2 cellular contexts compared by ENCODE assay signal in genomic region chr11:59171508-59172322, GRCh38.
TF ChIP-seq lines count a peak whose summit lies in the region.

DTX4 (plus strand) TSS chr11:59172132; CDS start chr11:59172596, 464 bp downstream.

TF ChIP-seq in HEK293, 187 proteins besides CTCF, POLR2A, EP300 and RAD21 (continued from another document and continues in another):
- TF ChIP-seq, protein P1, sequence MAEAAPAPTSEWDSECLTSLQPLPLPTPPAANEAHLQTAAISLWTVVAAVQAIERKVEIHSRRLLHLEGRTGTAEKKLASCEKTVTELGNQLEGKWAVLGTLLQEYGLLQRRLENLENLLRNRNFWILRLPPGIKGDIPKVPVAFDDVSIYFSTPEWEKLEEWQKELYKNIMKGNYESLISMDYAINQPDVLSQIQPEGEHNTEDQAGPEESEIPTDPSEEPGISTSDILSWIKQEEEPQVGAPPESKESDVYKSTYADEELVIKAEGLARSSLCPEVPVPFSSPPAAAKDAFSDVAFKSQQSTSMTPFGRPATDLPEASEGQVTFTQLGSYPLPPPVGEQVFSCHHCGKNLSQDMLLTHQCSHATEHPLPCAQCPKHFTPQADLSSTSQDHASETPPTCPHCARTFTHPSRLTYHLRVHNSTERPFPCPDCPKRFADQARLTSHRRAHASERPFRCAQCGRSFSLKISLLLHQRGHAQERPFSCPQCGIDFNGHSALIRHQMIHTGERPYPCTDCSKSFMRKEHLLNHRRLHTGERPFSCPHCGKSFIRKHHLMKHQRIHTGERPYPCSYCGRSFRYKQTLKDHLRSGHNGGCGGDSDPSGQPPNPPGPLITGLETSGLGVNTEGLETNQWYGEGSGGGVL (tag by site-specific recombination; IDR thresholded peaks at IDR 0.05) = peak; percentile 94
- 0 out of 2 replicates have a peak, but pooled peaks have one; percentile 35 for TF ChIP-seq GLIS2 (tag by site-specific recombination; IDR thresholded peaks at IDR 0.05)
- peak; percentile 81; the same call in 1 of the 2 replicates for TF ChIP-seq ZNF2 (tag by site-specific recombination; IDR thresholded peaks at IDR 0.05)
- TF ChIP-seq ZNF114 (tag by site-specific recombination; IDR thresholded peaks at IDR 0.05) = no peak
- TF ChIP-seq BCL11A (tag by site-specific recombination; IDR thresholded peaks at IDR 0.05; ENCODE audit: low read depth) = no peak
- TF ChIP-seq ZNF366 (tag by site-specific recombination; conservative IDR thresholded peaks at IDR 0.05) = peak; percentile 40; the same call in 1 of the 2 replicates
- no peak for TF ChIP-seq ZNF76 (tag by site-specific recombination; IDR thresholded peaks at IDR 0.05; ENCODE audit: borderline replicate concordance, low read depth)
- TF ChIP-seq, protein P2, sequence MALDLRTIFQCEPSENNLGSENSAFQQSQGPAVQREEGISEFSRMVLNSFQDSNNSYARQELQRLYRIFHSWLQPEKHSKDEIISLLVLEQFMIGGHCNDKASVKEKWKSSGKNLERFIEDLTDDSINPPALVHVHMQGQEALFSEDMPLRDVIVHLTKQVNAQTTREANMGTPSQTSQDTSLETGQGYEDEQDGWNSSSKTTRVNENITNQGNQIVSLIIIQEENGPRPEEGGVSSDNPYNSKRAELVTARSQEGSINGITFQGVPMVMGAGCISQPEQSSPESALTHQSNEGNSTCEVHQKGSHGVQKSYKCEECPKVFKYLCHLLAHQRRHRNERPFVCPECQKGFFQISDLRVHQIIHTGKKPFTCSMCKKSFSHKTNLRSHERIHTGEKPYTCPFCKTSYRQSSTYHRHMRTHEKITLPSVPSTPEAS (tag by site-specific recombination; IDR thresholded peaks at IDR 0.05) = peak; percentile 63
- no peak for TF ChIP-seq ZNF529 (tag by site-specific recombination; IDR thresholded peaks at IDR 0.05; ENCODE audit: insufficient replicate concordance)
- TF ChIP-seq ZNF292 (tag by site-specific recombination; IDR thresholded peaks at IDR 0.05; ENCODE audit: borderline replicate concordance, low read depth) = no peak
- TF ChIP-seq ZNF791 (tag by site-specific recombination; IDR thresholded peaks at IDR 0.05) = no peak
- TF ChIP-seq ZNF654 (tag by site-specific recombination; IDR thresholded peaks at IDR 0.05; ENCODE audit: low read depth) = peak; percentile 81
- peak; percentile 63 for TF ChIP-seq GLIS1 (tag by site-specific recombination; IDR thresholded peaks at IDR 0.05)
- TF ChIP-seq YY2 (tag by site-specific recombination; IDR thresholded peaks at IDR 0.05) = peak; percentile 60
- no peak for TF ChIP-seq ZFP3 (tag by site-specific recombination; IDR thresholded peaks at IDR 0.05; ENCODE audit: low read depth)
- no peak for TF ChIP-seq ZNF548 (tag by site-specific recombination; IDR thresholded peaks at IDR 0.05)
- TF ChIP-seq, protein P3, sequence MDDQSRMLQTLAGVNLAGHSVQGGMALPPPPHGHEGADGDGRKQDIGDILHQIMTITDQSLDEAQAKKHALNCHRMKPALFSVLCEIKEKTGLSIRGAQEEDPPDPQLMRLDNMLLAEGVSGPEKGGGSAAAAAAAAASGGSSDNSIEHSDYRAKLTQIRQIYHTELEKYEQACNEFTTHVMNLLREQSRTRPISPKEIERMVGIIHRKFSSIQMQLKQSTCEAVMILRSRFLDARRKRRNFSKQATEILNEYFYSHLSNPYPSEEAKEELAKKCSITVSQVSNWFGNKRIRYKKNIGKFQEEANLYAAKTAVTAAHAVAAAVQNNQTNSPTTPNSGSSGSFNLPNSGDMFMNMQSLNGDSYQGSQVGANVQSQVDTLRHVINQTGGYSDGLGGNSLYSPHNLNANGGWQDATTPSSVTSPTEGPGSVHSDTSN (CRISPR knock-in tag; IDR thresholded peaks at IDR 0.05) = peak; percentile 72; the same call in 1 of the 2 replicates
- TF ChIP-seq ZNF391 (tag by site-specific recombination; IDR thresholded peaks at IDR 0.05; ENCODE audit: borderline replicate concordance, low read depth) = peak; percentile 39; the same call in 1 of the 2 replicates
- TF ChIP-seq ZBTB21 (tag by site-specific recombination; IDR thresholded peaks at IDR 0.05) = peak; percentile 56; the same call in 1 of the 2 replicates
- TF ChIP-seq YY1 (tag by site-specific recombination; IDR thresholded peaks at IDR 0.05) = peak; percentile 56; the same call in 1 of the 2 replicates
- TF ChIP-seq ZNF169 (tag by site-specific recombination; IDR thresholded peaks at IDR 0.05) = no peak
- TF ChIP-seq ZBTB17 (tag by site-specific recombination; IDR thresholded peaks at IDR 0.05) = peak; percentile 61; the same call in 1 of the 2 replicates
- TF ChIP-seq ZNF248 (tag by site-specific recombination; IDR thresholded peaks at IDR 0.05) = no peak
- TF ChIP-seq ZBTB7A (tag by site-specific recombination; IDR thresholded peaks at IDR 0.05; ENCODE audit: low read depth) = 0 out of 2 replicates have a peak, but pooled peaks have one; percentile 37
- peak; percentile 76 for TF ChIP-seq SP7 (tag by site-specific recombination; IDR thresholded peaks at IDR 0.05)
- no peak for TF ChIP-seq ZNF571 (tag by site-specific recombination; IDR thresholded peaks at IDR 0.05)
- TF ChIP-seq ZNF350 (tag by site-specific recombination; IDR thresholded peaks at IDR 0.05) = no peak
- peak; percentile 68 for TF ChIP-seq ZNF341 (tag by site-specific recombination; IDR thresholded peaks at IDR 0.05; ENCODE audit: low read depth)
- TF ChIP-seq PRDM4 (tag by site-specific recombination; IDR thresholded peaks at IDR 0.05) = no peak
- TF ChIP-seq ZNF175 (tag by site-specific recombination; IDR thresholded peaks at IDR 0.05) = no peak
- peak; percentile 51; the same call in 1 of the 2 replicates for TF ChIP-seq SP3 (tag by site-specific recombination; IDR thresholded peaks at IDR 0.05)

TF ChIP-seq in SK-N-SH treated with all-trans-retinoic acid at 6 μM for 48 hours, 23 proteins besides CTCF, POLR2A, EP300 and RAD21 (continued from another document):
- no peak for TF ChIP-seq SNAI2 (CRISPR knock-in tag; IDR thresholded peaks at IDR 0.05)
- TF ChIP-seq PPARA (CRISPR knock-in tag; IDR thresholded peaks at IDR 0.05; ENCODE audit: borderline replicate concordance) = no peak
TF ChIP-seq in SK-N-SH treated with all-trans-retinoic acid at 6 μM for 48 hours: peak in this region for 0.
